Comparison of ENCODE assay signal across 14 cellular contexts in the genomic region with DNA sequence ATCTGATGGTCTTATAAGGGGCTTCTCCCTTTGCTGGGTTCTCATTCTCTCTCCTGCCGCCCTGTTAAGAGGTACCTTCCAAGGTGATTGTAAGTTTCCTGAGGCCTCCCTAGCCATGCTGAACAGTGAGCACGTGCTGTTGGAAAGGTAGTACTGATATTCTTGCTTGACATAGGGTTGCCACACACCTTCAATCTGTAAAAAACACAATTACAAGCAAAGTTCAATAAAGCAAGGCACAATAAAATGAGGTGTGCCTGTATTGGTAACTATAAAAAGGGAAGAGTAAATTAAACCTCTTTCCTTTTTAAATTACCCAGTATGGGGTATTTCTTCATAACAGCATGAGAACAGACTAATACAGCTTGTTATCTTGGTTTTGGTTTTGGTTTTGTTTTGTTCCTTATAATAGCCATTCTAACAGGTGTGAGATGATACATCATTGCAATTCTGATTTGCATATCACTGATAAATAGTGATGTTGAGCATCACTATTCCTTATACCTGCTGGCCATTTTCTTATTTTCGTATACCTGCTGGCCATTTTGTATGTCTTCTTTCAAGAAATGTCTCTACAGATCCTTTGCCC.
DNase-seq lines count a peak whose midpoint lies in the region; ATAC-seq and TF ChIP-seq lines count a peak whose summit lies in the region.
"Had no signal": no experiment of that assay in that cellular context is flagged by ENCODE, and none has a peak within 500 bp of the region (broad histone marks: within the 10 kb centered on the region; RNA-seq: fewer than 3 reads in every experiment).

No MANE protein-coding gene starts in this region.

- intact Hi-C loops in lower lobe of right lung (cut with DNase I) (no loop called here), stomach (cut with DNase I; ENCODE audit: low total_unique reads) (no loop called here), PC-3 (cut with micrococcal nuclease) (no loop called here)

- H3K4me3 ChIP-seq in hepatocyte = no peak overlapping the region
- no peak overlapping the region for H3K4me3 ChIP-seq in lower lobe of right lung
- no peak overlapping the region for H3K4me3 ChIP-seq in stomach
- H3K4me3 ChIP-seq in PC-3 (ENCODE audit: low read length) = no peak overlapping the region
- H3K4me3 ChIP-seq: gastroesophageal sphincter had no signal

- no peaks in the 10 kb centered on the region for H3K36me3 ChIP-seq in hepatocyte (replicated peaks; ENCODE audit: insufficient read depth, low read depth)
- H3K36me3 ChIP-seq in lower lobe of right lung = no peaks in the 10 kb centered on the region
- no peaks in the 10 kb centered on the region for H3K36me3 ChIP-seq in stomach
- no peaks in the 10 kb centered on the region for H3K36me3 ChIP-seq in PC-3 (ENCODE audit: low read depth, low read length)
- H3K36me3 ChIP-seq: gastroesophageal sphincter had no signal

- no TSS peak for BruUV-seq in PC-3 (replicated peaks; lab: Mats Ljungman, UMichigan)

- no peaks in the 10 kb centered on the region for H3K9me3 ChIP-seq in hepatocyte (ENCODE audit: low read depth)
- peaks cover 4% of the 10 kb centered on the region for H3K9me3 ChIP-seq in lower lobe of right lung
- H3K9me3 ChIP-seq in stomach = peaks cover 0 to 7% (median under 1%) of the 10 kb centered on the region in 4 donors
- H3K9me3 ChIP-seq in PC-3 (ENCODE audit: low read length) = no peaks in the 10 kb centered on the region

- H3K4me2 ChIP-seq in hepatocyte (no peak overlapping the region), PC-3 (ENCODE audit: low read length) (no peak overlapping the region)

- WGBS in hepatocyte (ENCODE audit: low lambda C conversion rate, missing lambda C conversion rate) = 64% methylated on average over 3 of the region's 3 CpGs
- WGBS in stomach, 5 donors = 63 to 76% (median 64%) methylated on average over 3 of the region's 3 CpGs

- ATAC-seq in GM18508 (IDR thresholded peaks at IDR 0.05; ENCODE audit: insufficient read depth, unreplicated experiment) (peak; percentile 69), GM21423 (IDR thresholded peaks at IDR 0.05; ENCODE audit: unreplicated experiment) (peak; percentile 64), HG03342 (IDR thresholded peaks at IDR 0.05; ENCODE audit: unreplicated experiment) (peak; percentile 74), lower lobe of right lung (no peak), PC-3 (no peak)
- ATAC-seq: gastroesophageal sphincter; left cardiac atrium; stimulated activated memory B cell treated with anti-CD40 and anti-IgM and Interleukin-4, amounts not matched to agents 10 μg/mL and 1 μg/mL and 100 μg/mL, for 72 hours had no signal

- no peaks in the 10 kb centered on the region for H3K9me2 ChIP-seq in hepatocyte (replicated peaks; ENCODE audit: insufficient read depth)
- no peaks in the 10 kb centered on the region for H3K9me2 ChIP-seq in PC-3 (replicated peaks; ENCODE audit: low read length)

- CTCF ChIA-PET in PC-3 (lab: Charles Lee) = no interaction called here

- H3K27ac ChIP-seq in hepatocyte = peak overlapping the region; percentile 35
- H3K27ac ChIP-seq in lower lobe of right lung = no peak overlapping the region
- H3K27ac ChIP-seq in stomach = no peak overlapping the region
- H3K27ac ChIP-seq in PC-3 (ENCODE audit: low read length) = no peak overlapping the region
- H3K27ac ChIP-seq: gastroesophageal sphincter had no signal

- H4K20me1 ChIP-seq in hepatocyte (ENCODE audit: insufficient read depth, poor library complexity, severe bottlenecking) (no peaks in the 10 kb centered on the region), PC-3 (ENCODE audit: low read length) (no peaks in the 10 kb centered on the region)

- no peak for TF ChIP-seq EP300 in stomach (IDR thresholded peaks at IDR 0.05)

- no peak for TF ChIP-seq POLR2A in stomach (IDR thresholded peaks at IDR 0.05)

- no peak overlapping the region for H3K9ac ChIP-seq in PC-3 (ENCODE audit: low read length)

- no peaks in the 10 kb centered on the region for H3K27me3 ChIP-seq in hepatocyte
- no peaks in the 10 kb centered on the region for H3K27me3 ChIP-seq in lower lobe of right lung (ENCODE audit: low read depth)
- no peaks in the 10 kb centered on the region for H3K27me3 ChIP-seq in stomach
- no peaks in the 10 kb centered on the region for H3K27me3 ChIP-seq in PC-3 (ENCODE audit: low read length)
- H3K27me3 ChIP-seq: gastroesophageal sphincter had no signal

- H3K4me1 ChIP-seq in hepatocyte (ENCODE audit: insufficient read depth) (peaks cover 7% of the 10 kb centered on the region), lower lobe of right lung (peaks cover 5% of the 10 kb centered on the region), stomach (peaks cover 0 to 13% (median 0%) of the 10 kb centered on the region in 4 donors), PC-3 (ENCODE audit: insufficient read depth, low read length) (no peaks in the 10 kb centered on the region)
- H3K4me1 ChIP-seq: gastroesophageal sphincter had no signal

- TF ChIP-seq CTCF in hepatocyte (IDR thresholded peaks at IDR 0.05; ENCODE audit: poor library complexity) (no peak), lower lobe of right lung (IDR thresholded peaks at IDR 0.05) (no peak), stomach (IDR thresholded peaks at IDR 0.05) (no peak), PC-3 (conservative IDR thresholded peaks at IDR 0.05; ENCODE audit: low read depth, low read length) (no peak)

- H3K79me2 ChIP-seq in hepatocyte (no peaks in the 10 kb centered on the region), PC-3 (ENCODE audit: low read length) (no peaks in the 10 kb centered on the region)

- H2AFZ ChIP-seq in hepatocyte (no peak overlapping the region), PC-3 (ENCODE audit: low read length) (no peak overlapping the region)

- H3F3A ChIP-seq in PC-3 (ENCODE audit: low read length, unreplicated experiment) = no peaks in the 10 kb centered on the region

- DNase-seq in hepatocyte (ENCODE audit: low spot score) (no peak), lower lobe of right lung (no peak), activated gamma-delta T cell treated with Interleukin-2 at 50 U/mL for 16 hours (no peak), stomach (no peak), PC-3 (no peak)
- DNase-seq: activated T-cell treated with anti-CD3 and anti-CD28 coated beads for 4 hours, amygdala, left cardiac atrium, NCI-H510A had no signal

- POLR2A ChIA-PET in PC-3 (lab: Charles Lee; ENCODE audit: unreplicated experiment) = no interaction called here

Comparison
In these comparisons a context has a peak if more than half of its experiments do, and no peak if none do; other contexts are left out.
1. ATAC-seq: peak in GM18508 (single experiment), GM21423 (single experiment) and HG03342 (single experiment); none in lower lobe of right lung (0 of 2) and PC-3 (single experiment).